ENCODE assay signal across 10 cellular contexts in genomic region chr3:194396897-194397756, GRCh38. TPM values are rescaled to one million over a fixed set of nuclear protein-coding genes. Genes with fewer than 3 reads are reported as not detected.
A peak's percentile ranks its signal among the peaks of the same experiment; 100 is the strongest.
DNase-seq lines count a peak whose midpoint lies in the region; ATAC-seq lines count a peak whose summit lies in the region.
"Had no signal": no experiment of that assay in that cellular context is flagged by ENCODE, and none has a peak within 500 bp of the region (broad histone marks: within the 10 kb centered on the region; RNA-seq: fewer than 3 reads in every experiment).

No MANE protein-coding gene starts in this region.

- intact Hi-C loops in left cardiac atrium (cut with DNase I), result no loop called here

- ATAC-seq in HG02759 (IDR thresholded peaks at IDR 0.05; ENCODE audit: unreplicated experiment), result peak; percentile 37
- ATAC-seq in left cardiac atrium, result peak; percentile 16 to 36
- ATAC-seq in HG03521 (IDR thresholded peaks at IDR 0.05; ENCODE audit: unreplicated experiment), result no peak
- ATAC-seq in GM18861 (IDR thresholded peaks at IDR 0.05; ENCODE audit: unreplicated experiment), result no peak
- no peak for ATAC-seq in GM19035 (IDR thresholded peaks at IDR 0.05; ENCODE audit: unreplicated experiment)

- DNase-seq in activated CD8-positive, alpha-beta memory T cell treated with anti-CD3 and anti-CD28 coated beads for 24 hours, result peak; percentile 70
- no peak for DNase-seq in left cardiac atrium
- peak; percentile 28 to 82 (median 62) for DNase-seq in stimulated activated naive CD4-positive, alpha-beta T cell (lab: John Stamatoyannopoulos, UW)
- no peak for DNase-seq in SK-N-DZ (ENCODE audit: low spot score)

RNA-seq across cellular contexts. Expression of gene GP5, which starts 1.9 kb away (rescaled TPM):
- total RNA-seq in left cardiac atrium, result under 1 TPM; 0.06 to 0.21 TPM
- not detected in 2 replicates for polyA plus RNA-seq in SK-N-DZ (2014; cell fraction: cytosol; rRNA removed)
- not detected in 2 replicates for polyA plus RNA-seq in SK-N-DZ (2014; cell fraction: nucleus; rRNA removed)
- total RNA-seq: fibroblast of villous mesenchyme had no signal

RNA-seq across cellular contexts. Expression of gene LRRC15, which starts 27.6 kb away (rescaled TPM):
- total RNA-seq in left cardiac atrium, result under 1 TPM; 0.18 to 0.74 TPM
- not detected in 2 replicates for polyA plus RNA-seq in SK-N-DZ (2014; cell fraction: cytosol; rRNA removed)
- polyA plus RNA-seq in SK-N-DZ (2014; cell fraction: nucleus; rRNA removed), result not detected in 2 replicates
- total RNA-seq: K562 had no signal
- polyA plus RNA-seq: K562 had no signal

RNA-seq across cellular contexts. Expression of gene CPN2, which starts 46.0 kb away (rescaled TPM):
- not detected for total RNA-seq in left cardiac atrium
- not detected in 2 replicates for polyA plus RNA-seq in SK-N-DZ (2014; cell fraction: cytosol; rRNA removed)
- not detected in 2 replicates for polyA plus RNA-seq in SK-N-DZ (2014; cell fraction: nucleus; rRNA removed)
- total RNA-seq: fibroblast of villous mesenchyme, K562 had no signal
- polyA plus RNA-seq: K562 had no signal

Comparison
In these comparisons a context has a peak if more than half of its experiments do, and no peak if none do; other contexts are left out.
1. ATAC-seq: peak in HG02759 (single experiment) and left cardiac atrium (2 of 2); none in HG03521 (single experiment), GM18861 (single experiment) and GM19035 (single experiment).
2. DNase-seq: peak in activated CD8-positive, alpha-beta memory T cell treated with anti-CD3 and anti-CD28 coated beads for 24 hours (single experiment) and stimulated activated naive CD4-positive, alpha-beta T cell (6 of 6); none in left cardiac atrium (single experiment) and SK-N-DZ (single experiment).